ENCODE assay signal across 8 cellular contexts in genomic region chr4:37685726-37686372, GRCh38. TPM values are rescaled to one million over a fixed set of nuclear protein-coding genes. Genes with fewer than 3 reads are reported as not detected.
DNase-seq lines count a peak whose midpoint lies in the region; ATAC-seq and TF ChIP-seq lines count a peak whose summit lies in the region.

No MANE protein-coding gene starts in this region.

- H3K27ac ChIP-seq in CD4-positive, CD25-positive, alpha-beta regulatory T cell (ENCODE audit: insufficient read depth, low read length, poor library complexity, severe bottlenecking) = peak overlapping the region; percentile 84
- peak overlapping the region; percentile 97 for H3K27ac ChIP-seq in left lung

- peak; percentile 37 to 75 (median 74) for DNase-seq in CD4-positive, CD25-positive, alpha-beta regulatory T cell
- DNase-seq in T-helper 9 cell = peak; percentile 49
- DNase-seq in cardiac fibroblast (ENCODE audit: low read depth in 2 of 2) = peak; percentile 48 to 50
- peak; percentile 52 to 91 for DNase-seq in left lung
- peak; percentile 25 for DNase-seq in stimulated activated CD8-positive, alpha-beta memory T cell treated with anti-CD3 and anti-CD28 coated beads, Interleukin-12 subunit alpha, Interleukin-12 subunit beta, amount 100 ng/mL, for 1 hour (ENCODE audit: low read depth)
- DNase-seq in NOMO-1 treated with DMSO at 0.1 percent for 48 hours (lab: John Stamatoyannopoulos, UW; ENCODE audit: unreplicated experiment) = no peak

- intact Hi-C loops in left lung (cut with DNase I) = no loop called here

- peak overlapping the region; percentile 93 to 97 (median 95) for H3K27ac Mint-ChIP-seq in CD4-positive, CD25-positive, alpha-beta regulatory T cell

- peaks cover 5% of the 10 kb centered on the region for H3K27me3 Mint-ChIP-seq in CD4-positive, CD25-positive, alpha-beta regulatory T cell

- H3K9me3 Mint-ChIP-seq in CD4-positive, CD25-positive, alpha-beta regulatory T cell = no peaks in the 10 kb centered on the region

- peak overlapping the region; percentile 93 for H3K4me3 ChIP-seq in CD4-positive, CD25-positive, alpha-beta regulatory T cell (ENCODE audit: low read depth, low read length)
- H3K4me3 ChIP-seq in cardiac fibroblast (replicated peaks in 1 of 2; ENCODE audit: low read depth in 2 of 2, low read length in 2 of 2) = peak overlapping the region; percentile 70 to 91
- peak overlapping the region; percentile 71 to 91 for H3K4me3 ChIP-seq in left lung

- no peaks in the 10 kb centered on the region for H3K36me3 Mint-ChIP-seq in CD4-positive, CD25-positive, alpha-beta regulatory T cell

- ATAC-seq in CD4-positive, CD25-positive, alpha-beta regulatory T cell (ENCODE audit: low read depth in 2 of 2) = peak; percentile 2 to 3
- ATAC-seq in GM19324 (IDR thresholded peaks at IDR 0.05; ENCODE audit: low FRiP score, unreplicated experiment) = peak; percentile 25
- peak; percentile 16 for ATAC-seq in HG03442 (IDR thresholded peaks at IDR 0.05; ENCODE audit: unreplicated experiment)
- peak; percentile 35 for ATAC-seq in left lung

- peaks cover 28 to 40% (median 34%) of the 10 kb centered on the region in 4 donors for H3K4me1 Mint-ChIP-seq in CD4-positive, CD25-positive, alpha-beta regulatory T cell

- no peaks in the 10 kb centered on the region for H3K36me3 ChIP-seq in CD4-positive, CD25-positive, alpha-beta regulatory T cell (ENCODE audit: control insufficient read depth, insufficient read depth, low read length)
- H3K36me3 ChIP-seq in left lung = no peaks in the 10 kb centered on the region

- no peak for TF ChIP-seq CTCF in cardiac fibroblast (IDR thresholded peaks at IDR 0.05; ENCODE audit: low read depth, low read length)
- peak in 1 of 2 donors; percentile 6 for TF ChIP-seq CTCF in left lung (IDR thresholded peaks at IDR 0.05)

- peaks cover 32% of the 10 kb centered on the region for H3K4me1 ChIP-seq in CD4-positive, CD25-positive, alpha-beta regulatory T cell (ENCODE audit: control insufficient read depth, insufficient read depth, low read length, poor library complexity, severe bottlenecking)
- peaks cover 14 to 49% of the 10 kb centered on the region in 2 donors for H3K4me1 ChIP-seq in left lung

- no peaks in the 10 kb centered on the region for H3K9me3 ChIP-seq in CD4-positive, CD25-positive, alpha-beta regulatory T cell (ENCODE audit: control insufficient read depth in 2 of 2, low read length in 2 of 2)
- H3K9me3 ChIP-seq in left lung = no peaks in the 10 kb centered on the region

- H3K4me3 Mint-ChIP-seq in CD4-positive, CD25-positive, alpha-beta regulatory T cell = peak overlapping the region; percentile 93 to 99 (median 96)

- H3K27me3 ChIP-seq in CD4-positive, CD25-positive, alpha-beta regulatory T cell (ENCODE audit: control insufficient read depth, insufficient read depth, low read length) = no peaks in the 10 kb centered on the region
- no peaks in the 10 kb centered on the region for H3K27me3 ChIP-seq in left lung

RNA-seq across cellular contexts. Expression of gene RELL1, which starts 0.3 kb away (rescaled TPM):
- total RNA-seq in CD4-positive, CD25-positive, alpha-beta regulatory T cell = 24.3 TPM
- 1 to 10 TPM; 2.7 to 6.3 (median 4.3) TPM for polyA plus RNA-seq in CD4-positive, CD25-positive, alpha-beta regulatory T cell
- total RNA-seq in left lung = 10 to 100 TPM; 31.0 to 35.6 TPM
